ENCODE assay signal across 8 cellular contexts in genomic region chr14:86038401-86038985, GRCh38.
A peak's percentile ranks its signal among the peaks of the same experiment; 100 is the strongest.
DNase-seq lines count a peak whose midpoint lies in the region; ATAC-seq, FAIRE-seq and TF ChIP-seq lines count a peak whose summit lies in the region.

No MANE protein-coding gene starts in this region.

- H3K9ac ChIP-seq in GM12878 (ENCODE audit: control insufficient read depth, insufficient read depth, low read length) = no peak overlapping the region

- peak; percentile 68 for DNase-seq in DMS53 (lab: John Stamatoyannopoulos, UW)
- peak; percentile 56 for DNase-seq in GM20000 (ENCODE audit: low spot score)
- DNase-seq in HK-2 (ENCODE audit: unreplicated experiment) = peak; percentile 28
- DNase-seq in SHP77 treated with DMSO at 0.1 percent for 48 hours (lab: John Stamatoyannopoulos, UW) = peak; percentile 23
- no peak for DNase-seq in GM12878 (ENCODE audit: low read depth, low spot score)
- peak; percentile 80 for DNase-seq in left kidney (ENCODE audit: low read depth, low spot score)
- DNase-seq in stimulated activated naive CD8-positive, alpha-beta T cell treated with anti-CD3 and anti-CD28 coated beads, Interleukin-15, Interleukin-2, amounts not matched to agents 100 U/mL and 50 U/mL, for 24 hours = peak; percentile 43

- H3K4me3 ChIP-seq in GM12878 = no peak overlapping the region

- RAD21 ChIA-PET in GM12878 (lab: Charles Lee; ENCODE audit: unreplicated experiment) = interaction anchor here (0.8 to 1.8 kb wide), 3 partner anchors 12 to 182 kb away, joined by 3 to 10 read pairs (median 4); no protein-coding TSS in a partner anchor

- ATAC-seq in GM12878 = peak; percentile 96
- ATAC-seq in stimulated activated naive CD8-positive, alpha-beta T cell treated with anti-CD3 and anti-CD28 coated beads, Interleukin-15, Interleukin-2, amounts not matched to agents 100 U/mL and 50 U/mL, for 24 hours = peak; percentile 81
- ATAC-seq in HG03520 (IDR thresholded peaks at IDR 0.05; ENCODE audit: unreplicated experiment) = no peak

- no peaks in the 10 kb centered on the region for H3K36me3 ChIP-seq in GM12878 (ENCODE audit: control insufficient read depth in 2 of 2, insufficient read depth in 2 of 2, low read length in 1 of 2)

- SMC1A ChIA-PET in GM12878 (lab: Charles Lee; ENCODE audit: uncharacterized antibody, unreplicated experiment) = interaction anchor here (0.8 to 1.3 kb wide), 4 partner anchors 17 to 838 kb away, joined by 3 to 9 read pairs (median 4); no protein-coding TSS in a partner anchor

- 44% methylated on average over 4 of the region's 4 CpGs for WGBS in GM12878 (ENCODE audit: insufficient coverage, insufficient replicate concordance, low lambda C conversion rate, missing lambda C conversion rate)

- H3K4me1 ChIP-seq in GM12878 (ENCODE audit: control insufficient read depth, insufficient read depth, low read length) = no peaks in the 10 kb centered on the region

- no peak overlapping the region for H2AFZ ChIP-seq in GM12878 (ENCODE audit: control insufficient read depth, low read depth, low read length)

- CTCF ChIA-PET in GM12878 (lab: Yijun Ruan, JAX) = interaction anchor here (0.7 to 1.9 kb wide), 15 partner anchors 8 to 182 kb away, joined by 3 to 15 read pairs (median 4); no protein-coding TSS in a partner anchor

- no peak overlapping the region for H3K27ac ChIP-seq in GM12878 (ENCODE audit: control insufficient read depth, insufficient read depth)

- H3K4me2 ChIP-seq in GM12878 (ENCODE audit: control insufficient read depth, insufficient read depth) = no peak overlapping the region

- TF ChIP-seq CTCF in GM20000 (IDR thresholded peaks at IDR 0.05; ENCODE audit: extremely low read depth, missing control alignments) = peak; percentile 64
- TF ChIP-seq CTCF in GM12878 (IDR thresholded peaks at IDR 0.05 in 2 of 3, conservative IDR thresholded peaks at IDR 0.05 in 1 of 3; ENCODE audit: control insufficient read depth in 2 of 3, extremely low read depth in 1 of 3, insufficient read depth in 1 of 3, low read depth in 3 of 3, low read length in 3 of 3) = peak; percentile 57 to 72 (median 61)

- TF ChIP-seq POLR2A in GM12878 (IDR thresholded peaks at IDR 0.05; ENCODE audit: low read depth, low read length) = no peak

- H4K20me1 ChIP-seq in GM12878 (ENCODE audit: control insufficient read depth, insufficient read depth) = no peaks in the 10 kb centered on the region

- POLR2A ChIA-PET in GM12878 (lab: Charles Lee) = no interaction called here

- intact Hi-C loops in GM12878 (cut with micrococcal nuclease; ENCODE audit: unreplicated experiment) = loop anchor here (5.0 kb wide), 1 partner anchor 171 kb away; no protein-coding TSS in a partner anchor

- in situ Hi-C loops in GM12878 (cut with MboI) = no loop called here

- TF ChIP-seq RAD21 in GM12878 (IDR thresholded peaks at IDR 0.05; ENCODE audit: insufficient read depth, low read depth, low read length) = peak; percentile 53

- TF ChIP-seq EP300 in GM12878 (IDR thresholded peaks at IDR 0.05; ENCODE audit: borderline replicate concordance in 1 of 2, control insufficient read depth in 1 of 2, low read depth in 2 of 2, low read length in 2 of 2) = no peak

- no peaks in the 10 kb centered on the region for H3K27me3 ChIP-seq in GM12878 (replicated peaks in 1 of 2; ENCODE audit: control insufficient read depth in 2 of 2, insufficient read depth in 2 of 2, low read length in 1 of 2)

- peak; percentile 79 for FAIRE-seq in GM12878 (lab: Jason Lieb, UNC)

- no TSS peak for BruUV-seq in GM12878 (replicated peaks; lab: Mats Ljungman, UMichigan)

- H3K9me3 ChIP-seq in GM12878 (replicated peaks; ENCODE audit: control insufficient read depth, insufficient read depth, low read length) = no peaks in the 10 kb centered on the region

- H3K79me2 ChIP-seq in GM12878 (ENCODE audit: control insufficient read depth, insufficient read depth, low read length) = no peaks in the 10 kb centered on the region

TF ChIP-seq in GM12878, 131 proteins besides CTCF, POLR2A, EP300 and RAD21:
- peak; percentile 59 for TF ChIP-seq SMC3 (IDR thresholded peaks at IDR 0.05; ENCODE audit: borderline replicate concordance, low read length)
- no peak for TF ChIP-seq MAX (IDR thresholded peaks at IDR 0.05; ENCODE audit: low read depth, low read length)
- TF ChIP-seq YY1 (IDR thresholded peaks at IDR 0.05; ENCODE audit: low read depth, low read length) = 0 out of 2 replicates have a peak, but pooled peaks have one; percentile 23
- TF ChIP-seq ATF3 (IDR thresholded peaks at IDR 0.05; ENCODE audit: borderline replicate concordance, extremely low read depth, low read depth, low read length) = no peak
- no peak for TF ChIP-seq MXI1 (IDR thresholded peaks at IDR 0.05; ENCODE audit: low read depth, low read length)
- TF ChIP-seq SUPT20H (IDR thresholded peaks at IDR 0.05; ENCODE audit: borderline replicate concordance, control insufficient read depth, low read depth, low read length) = no peak
- no peak for TF ChIP-seq MEF2A (IDR thresholded peaks at IDR 0.05; ENCODE audit: insufficient read depth, low read depth, low read length)
- no peak for TF ChIP-seq CBFB (IDR thresholded peaks at IDR 0.05; ENCODE audit: low read depth)
- TF ChIP-seq ZNF687 (IDR thresholded peaks at IDR 0.05) = no peak
- no peak for TF ChIP-seq CBX3 (IDR thresholded peaks at IDR 0.05; ENCODE audit: borderline replicate concordance, low read depth)
- no peak for TF ChIP-seq IRF5 (IDR thresholded peaks at IDR 0.05; ENCODE audit: borderline replicate concordance)
